ENCODE assay signal across 8 cellular contexts in genomic region chr13:99498304-99499161, GRCh38. TPM values are rescaled to one million over a fixed set of nuclear protein-coding genes. Genes with fewer than 3 reads are reported as not detected.
DNase-seq lines count a peak whose midpoint lies in the region; ATAC-seq, FAIRE-seq and TF ChIP-seq lines count a peak whose summit lies in the region.

No MANE protein-coding gene starts in this region.

- no peaks in the 10 kb centered on the region for H3K36me3 ChIP-seq in ACC112 (ENCODE audit: insufficient read depth, low read length)
- H3K36me3 ChIP-seq in WERI-Rb-1: peaks cover 7% of the 10 kb centered on the region; the same call in 1 of the 2 replicates
- no peaks in the 10 kb centered on the region for H3K36me3 ChIP-seq in bronchial epithelial cell (ENCODE audit: control insufficient read depth, insufficient read depth, low read length)

- peaks cover 26% of the 10 kb centered on the region for H3K79me2 ChIP-seq in ACC112 (ENCODE audit: control insufficient read depth, insufficient read depth, low read length, unreplicated experiment)

- peaks cover 7% of the 10 kb centered on the region for H3K4me1 ChIP-seq in ACC112 (ENCODE audit: control insufficient read depth, insufficient read depth, low read length, unreplicated experiment)

- H3K27ac ChIP-seq in ACC112 (ENCODE audit: low read depth, low read length): peak overlapping the region; percentile 61
- peak overlapping the region; percentile 77 for H3K27ac ChIP-seq in WERI-Rb-1
- H3K27ac ChIP-seq in skin epidermis: peak overlapping the region; percentile 49 to 93 (median 85)

- H2AFZ ChIP-seq in ACC112 (ENCODE audit: low read length, unreplicated experiment): peak overlapping the region; percentile 99

- TF ChIP-seq CTCF in WERI-Rb-1 (IDR thresholded peaks at IDR 0.05; ENCODE audit: low read depth, low read length) (no peak), bronchial epithelial cell (IDR thresholded peaks at IDR 0.05; ENCODE audit: insufficient read depth, low read length, severe bottlenecking) (no peak)

- H3K4me3 ChIP-seq in ACC112 (ENCODE audit: low read depth, low read length) (peak overlapping the region; percentile 78), WERI-Rb-1 (ENCODE audit: low read depth, low read length) (peak overlapping the region; percentile 80), bronchial epithelial cell (ENCODE audit: low read depth, low read length) (peak overlapping the region; percentile 35), skin epidermis (peak overlapping the region; percentile 28 to 43 (median 39))

- ATAC-seq in GM18868 (IDR thresholded peaks at IDR 0.05; ENCODE audit: unreplicated experiment) (peak; percentile 66), HG03103 (IDR thresholded peaks at IDR 0.05; ENCODE audit: low read depth, unreplicated experiment) (peak; percentile 61)

- H3K27me3 ChIP-seq in ACC112 (ENCODE audit: insufficient read depth, low read length) (no peaks in the 10 kb centered on the region), WERI-Rb-1 (ENCODE audit: insufficient read depth, low read depth, severe bottlenecking) (no peaks in the 10 kb centered on the region), bronchial epithelial cell (ENCODE audit: control insufficient read depth, insufficient read depth, low read length) (no peaks in the 10 kb centered on the region)

- no peak for FAIRE-seq in bronchial epithelial cell (lab: Jason Lieb, UNC)

- DNase-seq in NCI-H2196 treated with DMSO at 0.1 percent for 48 hours (lab: John Stamatoyannopoulos, UW; ENCODE audit: unreplicated experiment) (peak; percentile 80), WERI-Rb-1 (peak; percentile 100), bronchial epithelial cell (ENCODE audit: low read depth) (peak; percentile 93), iPS-NIHi11 (ENCODE audit: low spot score) (peak; percentile 97)

- H3K9me3 ChIP-seq in WERI-Rb-1 (ENCODE audit: severe bottlenecking): peaks cover 13% of the 10 kb centered on the region

RNA-seq across cellular contexts. Expression of gene TM9SF2, which starts 2.7 kb away (rescaled TPM):
- 98.2 and 138 TPM in 2 replicates for total RNA-seq in bronchial epithelial cell

Comparison
In these comparisons a context has a peak if more than half of its experiments do, and no peak if none do; other contexts are left out.
1. Peak in every context shown above with its lines: DNase-seq, ATAC-seq, H3K4me3 ChIP-seq and H3K27ac ChIP-seq.